ENCODE assay signal across 8 cellular contexts in the genomic region with DNA sequence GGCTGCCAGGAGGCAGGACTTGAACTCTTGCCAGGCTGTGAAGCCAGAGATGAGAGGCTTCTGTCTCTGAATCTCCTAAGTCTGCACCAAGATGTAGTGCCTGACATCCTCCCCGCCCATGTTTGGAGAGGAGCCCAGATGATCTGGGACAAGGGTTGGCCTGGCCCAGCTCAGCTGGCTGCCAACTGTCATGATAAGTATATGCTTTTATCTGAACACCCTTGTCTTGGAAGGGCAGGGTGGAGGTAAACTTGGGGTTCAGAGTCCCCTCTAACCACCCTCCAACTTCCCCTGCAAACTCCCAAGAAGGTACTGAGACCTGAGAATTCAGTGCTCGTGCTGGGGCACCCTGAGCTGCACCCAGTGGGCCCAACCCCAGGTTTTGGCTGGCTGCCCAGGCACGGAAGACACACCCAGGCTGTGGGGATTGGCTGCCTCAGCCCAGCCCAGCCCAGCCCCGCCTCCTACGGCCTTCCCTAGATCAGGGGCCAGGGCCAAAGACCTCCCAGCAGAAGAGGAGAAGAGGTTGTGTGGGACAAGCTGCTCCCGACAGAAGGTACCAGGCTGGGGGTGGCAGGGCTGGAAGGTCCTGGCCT. TPM values are rescaled to one million over a fixed set of nuclear protein-coding genes. Genes with fewer than 3 reads are reported as not detected.
DNase-seq lines count a peak whose midpoint lies in the region; ATAC-seq and TF ChIP-seq lines count a peak whose summit lies in the region.

A gene with protein sequence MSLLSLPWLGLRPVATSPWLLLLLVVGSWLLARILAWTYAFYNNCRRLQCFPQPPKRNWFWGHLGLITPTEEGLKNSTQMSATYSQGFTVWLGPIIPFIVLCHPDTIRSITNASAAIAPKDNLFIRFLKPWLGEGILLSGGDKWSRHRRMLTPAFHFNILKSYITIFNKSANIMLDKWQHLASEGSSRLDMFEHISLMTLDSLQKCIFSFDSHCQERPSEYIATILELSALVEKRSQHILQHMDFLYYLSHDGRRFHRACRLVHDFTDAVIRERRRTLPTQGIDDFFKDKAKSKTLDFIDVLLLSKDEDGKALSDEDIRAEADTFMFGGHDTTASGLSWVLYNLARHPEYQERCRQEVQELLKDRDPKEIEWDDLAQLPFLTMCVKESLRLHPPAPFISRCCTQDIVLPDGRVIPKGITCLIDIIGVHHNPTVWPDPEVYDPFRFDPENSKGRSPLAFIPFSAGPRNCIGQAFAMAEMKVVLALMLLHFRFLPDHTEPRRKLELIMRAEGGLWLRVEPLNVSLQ (plus strand): TSS at position 508 of the 596 bp plus-strand sequence. CDS start 443 bp downstream, outside the sequence.

- no peak within 1 kb of the TSS for H3K4me3 ChIP-seq in hepatocyte
- H3K4me3 ChIP-seq in subcutaneous abdominal adipose tissue (ENCODE audit: low read depth in 1 of 5, low read length in 5 of 5), result peak within 1 kb of the TSS; percentile 57 to 71 (median 61)
- no peak within 1 kb of the TSS for H3K4me3 ChIP-seq in WERI-Rb-1 (ENCODE audit: low read depth, low read length)

- no peak within 1 kb of the TSS for H2AFZ ChIP-seq in hepatocyte

- no peaks in the 10 kb centered on the region for H3K79me2 ChIP-seq in hepatocyte

- H3K9ac ChIP-seq in subcutaneous abdominal adipose tissue (ENCODE audit: low read length in 5 of 5), result peak within 1 kb of the TSS in 4 of 5 donors; percentile 38 to 48 (median 42)

- no peak for ATAC-seq in HG03196 (IDR thresholded peaks at IDR 0.05; ENCODE audit: unreplicated experiment)

- H3K27ac ChIP-seq in hepatocyte, result no peak within 1 kb of the TSS
- H3K27ac ChIP-seq in subcutaneous abdominal adipose tissue (ENCODE audit: low read depth, low read length), result peak within 1 kb of the TSS; percentile 48
- no peak within 1 kb of the TSS for H3K27ac ChIP-seq in WERI-Rb-1

- H3K9me3 ChIP-seq in hepatocyte (ENCODE audit: low read depth) (no peaks in the 10 kb centered on the region), subcutaneous abdominal adipose tissue (ENCODE audit: control insufficient read depth in 5 of 5, low read length in 5 of 5) (no peaks in the 10 kb centered on the region), WERI-Rb-1 (ENCODE audit: severe bottlenecking) (no peaks in the 10 kb centered on the region)

- DNase-seq in NCI-H82 (lab: John Stamatoyannopoulos, UW) (peak; percentile 24), NCI-H82 treated with DMSO at 0.1 percent for 48 hours (lab: John Stamatoyannopoulos, UW; ENCODE audit: unreplicated experiment) (no peak), hepatocyte (ENCODE audit: low spot score) (peak; percentile 11), WERI-Rb-1 (no peak), kidney glomerular epithelial cell (lab: John Stamatoyannopoulos, UW) (no peak)
- DNase-seq in activated CD4-positive, alpha-beta T cell treated with anti-CD3 and anti-CD28 coated beads, Interleukin-2, amount 50 U/mL, for 1 hour, result peak; percentile 26

- H3K4me2 ChIP-seq in hepatocyte, result no peak within 1 kb of the TSS

- WGBS in hepatocyte (ENCODE audit: low lambda C conversion rate, missing lambda C conversion rate), result 59% methylated on average over 6 of the region's 6 CpGs

- H3K36me3 ChIP-seq in hepatocyte (replicated peaks; ENCODE audit: insufficient read depth, low read depth), result no peaks in the 10 kb centered on the region
- H3K36me3 ChIP-seq in subcutaneous abdominal adipose tissue (ENCODE audit: control insufficient read depth in 5 of 5, insufficient read depth in 5 of 5, low read length in 5 of 5), result peaks cover 0 to 4% (median 0%) of the 10 kb centered on the region in 5 donors
- H3K36me3 ChIP-seq in WERI-Rb-1, result no peaks in the 10 kb centered on the region

- H4K20me1 ChIP-seq in hepatocyte (ENCODE audit: insufficient read depth, poor library complexity, severe bottlenecking), result no peaks in the 10 kb centered on the region

- TF ChIP-seq CTCF in hepatocyte (IDR thresholded peaks at IDR 0.05; ENCODE audit: poor library complexity) (no peak), WERI-Rb-1 (IDR thresholded peaks at IDR 0.05; ENCODE audit: low read depth, low read length) (no peak)

- no peaks in the 10 kb centered on the region for H3K9me2 ChIP-seq in hepatocyte (replicated peaks; ENCODE audit: insufficient read depth)

- no peaks in the 10 kb centered on the region for H3K4me1 ChIP-seq in hepatocyte (ENCODE audit: insufficient read depth)
- H3K4me1 ChIP-seq in subcutaneous abdominal adipose tissue (ENCODE audit: control insufficient read depth in 5 of 5, insufficient read depth in 5 of 5, low read length in 5 of 5), result peaks cover 0 to 39% (median 20%) of the 10 kb centered on the region in 5 donors

- no peaks in the 10 kb centered on the region for H3K27me3 ChIP-seq in hepatocyte
- H3K27me3 ChIP-seq in subcutaneous abdominal adipose tissue (ENCODE audit: control insufficient read depth in 5 of 5, insufficient read depth in 4 of 5, low read length in 5 of 5), result peaks cover 0 to 4% (median 0%) of the 10 kb centered on the region in 5 donors
- H3K27me3 ChIP-seq in WERI-Rb-1 (ENCODE audit: insufficient read depth, low read depth, severe bottlenecking), result peaks cover 18% of the 10 kb centered on the region

RNA-seq across cellular contexts. Expression of the gene that starts here (rescaled TPM):
- total RNA-seq in hepatocyte, result 2.3 and 3.1 TPM in 2 replicates
- polyA plus RNA-seq in hepatocyte, result 3.1 and 3.8 TPM in 2 replicates

Comparison
In these comparisons a context has a peak if more than half of its experiments do, and no peak if none do; other contexts are left out.
1. DNase-seq: peak in NCI-H82 (single experiment), activated CD4-positive, alpha-beta T cell treated with anti-CD3 and anti-CD28 coated beads, Interleukin-2, amount 50 U/mL, for 1 hour (single experiment) and hepatocyte (single experiment); none in NCI-H82 treated with DMSO at 0.1 percent for 48 hours (single experiment), WERI-Rb-1 (single experiment) and kidney glomerular epithelial cell (single experiment).
2. H3K4me3 ChIP-seq: peak in subcutaneous abdominal adipose tissue (5 of 5); none in hepatocyte (single experiment) and WERI-Rb-1 (single experiment).